ENCODE assay signal across 20 cellular contexts in the genomic region with DNA sequence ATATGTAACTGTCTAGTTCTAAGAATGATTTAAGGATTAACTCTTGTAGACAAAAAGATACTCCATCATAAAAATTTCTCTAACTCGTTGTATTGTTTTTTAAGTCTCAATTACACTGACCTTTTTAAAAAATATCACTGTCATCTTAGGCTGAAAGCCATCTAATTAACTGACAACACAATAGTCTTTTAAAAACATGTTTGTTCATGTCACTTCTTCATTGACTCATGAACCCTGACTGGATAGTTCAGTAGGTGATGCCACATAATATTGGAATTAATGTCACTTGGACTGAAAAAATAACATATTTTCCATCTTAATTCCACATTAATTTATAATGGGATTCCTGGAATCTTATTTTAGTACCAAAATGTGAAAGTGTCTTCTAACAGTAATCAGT.
"Had no signal": no experiment of that assay in that cellular context is flagged by ENCODE, and none has a peak within 500 bp of the region (broad histone marks: within the 10 kb centered on the region; RNA-seq: fewer than 3 reads in every experiment).

No MANE protein-coding gene starts in this region.

- H3K9me3 ChIP-seq: MG63, SJSA1 had no signal

- H3K27me3 Mint-ChIP-seq: T-cell had no signal

- H3K36me3 ChIP-seq: MG63, SJSA1 had no signal

- H3K27ac Mint-ChIP-seq: T-cell had no signal

- H3K36me3 Mint-ChIP-seq: T-cell had no signal

- H3K4me3 Mint-ChIP-seq: T-cell had no signal

- H3K4me1 ChIP-seq: SJSA1 had no signal

- H3K27ac ChIP-seq: SJSA1, SK-N-MC had no signal

- H3K27me3 ChIP-seq: MG63, SJSA1 had no signal

- DNase-seq: KBM-7, MG63, NCI-H1092, NCI-H1105 treated with DMSO at 0.1 percent for 48 hours, NCI-H1417 treated with DMSO at 0.1 percent for 48 hours, NCI-H1694, NCI-H1930, NCI-H2171, NCI-H226, NCI-H446, NCI-H510A, NCI-H524 treated with DMSO at 0.1 percent for 48 hours, NCI-H774, Right ventricle myocardium superior, RPMI8226, SIG-M5, SW 1271, T-cell had no signal

- H3K4me1 Mint-ChIP-seq: T-cell had no signal

- H3K4me3 ChIP-seq: MG63, SJSA1, SK-N-MC had no signal
